ENCODE assay signal across 20 cellular contexts in the genomic region with DNA sequence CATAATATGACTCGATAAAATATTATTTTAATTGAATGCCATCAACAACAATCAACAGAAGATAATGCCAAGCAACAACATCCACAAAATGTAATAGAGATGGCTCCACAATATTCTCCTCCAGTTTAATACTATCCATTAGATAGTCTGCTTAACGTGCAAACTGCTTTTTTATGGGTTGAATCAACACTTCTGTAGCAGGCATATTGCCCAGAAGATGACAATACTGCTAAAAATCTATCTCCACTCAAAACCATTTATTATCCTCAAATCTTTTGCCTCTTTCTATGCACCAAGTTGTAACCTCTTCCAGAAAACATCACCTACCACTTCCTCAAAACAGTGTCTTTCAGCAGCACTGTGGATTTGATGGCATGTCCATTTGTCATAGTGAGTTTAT.
A peak's percentile ranks its signal among the peaks of the same experiment; 100 is the strongest.
DNase-seq lines count a peak whose midpoint lies in the region; ATAC-seq and TF ChIP-seq lines count a peak whose summit lies in the region.
"Had no signal": no experiment of that assay in that cellular context is flagged by ENCODE, and none has a peak within 500 bp of the region (broad histone marks: within the 10 kb centered on the region; RNA-seq: fewer than 3 reads in every experiment).

No MANE protein-coding gene starts in this region.

- H3K4me1 ChIP-seq in RWPE2 (ENCODE audit: insufficient read depth, poor library complexity, severe bottlenecking) (no peaks in the 10 kb centered on the region), foreskin keratinocyte (peaks cover 17% of the 10 kb centered on the region), mesodermal cell (ENCODE audit: control insufficient read depth, insufficient read depth, low read length, poor library complexity, severe bottlenecking) (peaks cover 22% of the 10 kb centered on the region)
- H3K4me1 ChIP-seq: A549, Caco-2 had no signal

- H3K27ac ChIP-seq in RWPE2 (ENCODE audit: poor library complexity, severe bottlenecking) (peak overlapping the region; percentile 12), foreskin keratinocyte (peak overlapping the region; percentile 88), mesodermal cell (ENCODE audit: low read depth, low read length, severe bottlenecking) (peak overlapping the region; percentile 84)
- H3K27ac ChIP-seq: A549, BLaER1, C4-2B had no signal

- ATAC-seq in RWPE2 (ENCODE audit: low read depth) (no peak), foreskin keratinocyte (no peak), GM21390 (IDR thresholded peaks at IDR 0.05; ENCODE audit: unreplicated experiment) (no peak), GM18517 (IDR thresholded peaks at IDR 0.05; ENCODE audit: unreplicated experiment) (no peak)
- ATAC-seq: A549; CD8-positive, alpha-beta T cell; GM12878 had no signal

- H3K27me3 ChIP-seq in RWPE2 (ENCODE audit: insufficient read depth, poor library complexity, severe bottlenecking): no peaks in the 10 kb centered on the region
- no peaks in the 10 kb centered on the region for H3K27me3 ChIP-seq in foreskin keratinocyte
- H3K27me3 ChIP-seq: BLaER1 had no signal

- no peak overlapping the region for H3K4me3 ChIP-seq in AG10803 (ENCODE audit: low read length)
- H3K4me3 ChIP-seq in RWPE2 (ENCODE audit: severe bottlenecking): no peak overlapping the region
- H3K4me3 ChIP-seq in mesodermal cell (ENCODE audit: extremely low read depth, insufficient read depth, low read length, poor library complexity, severe bottlenecking): no peak overlapping the region
- H3K4me3 ChIP-seq: A549, BLaER1, GM12878 had no signal

- H3K36me3 ChIP-seq in RWPE2 (ENCODE audit: low read depth) (no peaks in the 10 kb centered on the region), mesodermal cell (ENCODE audit: control insufficient read depth, insufficient read depth, low read length) (no peaks in the 10 kb centered on the region)
- H3K36me3 ChIP-seq: BLaER1 had no signal

- 75 to 91% methylated on average over 1 of the region's 2 CpGs for WGBS in mesodermal cell (ENCODE audit: insufficient coverage in 2 of 2), 2 experiments

- TF ChIP-seq CTCF in AG10803 (conservative IDR thresholded peaks at IDR 0.05; ENCODE audit: low read length): no peak
- no peak for TF ChIP-seq CTCF in RWPE2 (IDR thresholded peaks at IDR 0.05; ENCODE audit: poor library complexity, severe bottlenecking)
- no peak for TF ChIP-seq CTCF in foreskin keratinocyte (conservative IDR thresholded peaks at IDR 0.05)

- peak; percentile 20 for DNase-seq in AG10803 (ENCODE audit: low read depth)
- DNase-seq in RWPE2 (ENCODE audit: low spot score): no peak
- no peak for DNase-seq in foreskin keratinocyte
- no peak for DNase-seq in stimulated activated CD4-positive, alpha-beta T cell treated with anti-CD3 and anti-CD28 coated beads, Interleukin-4, amount 100 ng/mL, for 24 hours
- DNase-seq in posterior vena cava (ENCODE audit: low spot score): no peak
- DNase-seq: 8988T; Caco-2; CD4-positive, CD25-positive, alpha-beta regulatory T cell; CD8-positive, alpha-beta T cell; DMS153; DND-41; H7; HCEC 1CT had no signal

- H3K9me3 ChIP-seq in RWPE2 (ENCODE audit: severe bottlenecking) (no peaks in the 10 kb centered on the region), mesodermal cell (ENCODE audit: control insufficient read depth, low read length) (no peaks in the 10 kb centered on the region)
- H3K9me3 ChIP-seq: A549, BLaER1, Caco-2 had no signal

- intact Hi-C loops in posterior vena cava (cut with DNase I): no loop called here

Comparison
In these comparisons a context has a peak if more than half of its experiments do, and no peak if none do; other contexts are left out.
1. H3K27ac ChIP-seq: peak in every context shown above with its lines; median percentile 88 in foreskin keratinocyte; 84 in mesodermal cell; 12 in RWPE2.